In genomic region chr2:62198237-62198633, GRCh38 we compare ENCODE assay signal across 9 cellular contexts. TPM values are rescaled to one million over a fixed set of nuclear protein-coding genes. Genes with fewer than 3 reads are reported as not detected.
DNase-seq lines count a peak whose midpoint lies in the region; ATAC-seq and TF ChIP-seq lines count a peak whose summit lies in the region.
"Had no signal": no experiment of that assay in that cellular context is flagged by ENCODE, and none has a peak within 500 bp of the region (broad histone marks: within the 10 kb centered on the region; RNA-seq: fewer than 3 reads in every experiment).

No MANE protein-coding gene starts in this region.

- H3K27ac ChIP-seq in neural progenitor cell, result peak overlapping the region; percentile 66

- H3K27ac Mint-ChIP-seq in Caco-2 (ENCODE audit: unreplicated experiment) (peak overlapping the region; percentile 9), neural progenitor cell (no peak overlapping the region)

- H3K36me3 Mint-ChIP-seq in Caco-2 (ENCODE audit: insufficient read depth, unreplicated experiment) (peaks cover 21% of the 10 kb centered on the region), neural progenitor cell (no peaks in the 10 kb centered on the region)

- H3K4me2 ChIP-seq in neural progenitor cell, result peak overlapping the region; percentile 80

- peaks cover 72% of the 10 kb centered on the region for H3K79me2 ChIP-seq in neural progenitor cell (ENCODE audit: low read depth)

- TF ChIP-seq CTCF in Caco-2 (IDR thresholded peaks at IDR 0.05; ENCODE audit: insufficient read depth in 1 of 2, low read depth in 1 of 2, low read length in 1 of 2, severe bottlenecking in 1 of 2, unreplicated experiment in 1 of 2) (no peak), choroid plexus epithelial cell (conservative IDR thresholded peaks at IDR 0.05; ENCODE audit: low read depth, low read length) (no peak), neural progenitor cell (IDR thresholded peaks at IDR 0.05) (no peak)

- no peaks in the 10 kb centered on the region for H3K36me3 ChIP-seq in Caco-2 (ENCODE audit: control insufficient read depth, insufficient read depth, low read length)
- H3K36me3 ChIP-seq in neural progenitor cell, result no peaks in the 10 kb centered on the region

- CTCF ChIA-PET in Caco-2 (lab: Charles Lee), result interaction anchor here (0.6 kb wide), 1 partner anchor 367 kb away, joined by 4 read pairs; no protein-coding TSS in a partner anchor

- H3K4me3 Mint-ChIP-seq in Caco-2 (ENCODE audit: unreplicated experiment), result peak overlapping the region; percentile 79
- peak overlapping the region; percentile 92 for H3K4me3 Mint-ChIP-seq in neural progenitor cell

- intact Hi-C loops in Caco-2 (cut with micrococcal nuclease; ENCODE audit: unreplicated experiment), result loop anchor here (5.0 to 10.0 kb wide), 2 partner anchors 203 to 281 kb away; no protein-coding TSS in a partner anchor

- peaks cover 41% of the 10 kb centered on the region for H3F3A ChIP-seq in neural progenitor cell (ENCODE audit: low read depth)

- H3K27me3 Mint-ChIP-seq in Caco-2 (ENCODE audit: insufficient read depth, unreplicated experiment) (no peaks in the 10 kb centered on the region), neural progenitor cell (ENCODE audit: insufficient read depth, low read depth) (peaks cover 3% of the 10 kb centered on the region)

- DNase-seq in Caco-2, result no peak
- DNase-seq in MV-4-11 (lab: John Stamatoyannopoulos, UW), result peak; percentile 60
- no peak for DNase-seq in choroid plexus epithelial cell (ENCODE audit: low read depth)
- no peak for DNase-seq in neural progenitor cell (ENCODE audit: low spot score)
- no peak for DNase-seq in kidney glomerular epithelial cell (lab: John Stamatoyannopoulos, UW)
- no peak for DNase-seq in iPS-NIHi7 (ENCODE audit: extremely low spot score)
- DNase-seq: T1000 had no signal

- H3K9me3 Mint-ChIP-seq in Caco-2 (ENCODE audit: unreplicated experiment), result no peaks in the 10 kb centered on the region
- H3K9me3 Mint-ChIP-seq in neural progenitor cell, result no peaks in the 10 kb centered on the region

- peaks cover 25% of the 10 kb centered on the region for H3K4me1 Mint-ChIP-seq in Caco-2 (ENCODE audit: low read depth, unreplicated experiment)
- peaks cover 24% of the 10 kb centered on the region for H3K4me1 Mint-ChIP-seq in neural progenitor cell

- H3K4me1 ChIP-seq in Caco-2, result peaks cover 24% of the 10 kb centered on the region
- peaks cover 50% of the 10 kb centered on the region for H3K4me1 ChIP-seq in neural progenitor cell

- BruUV-seq in Caco-2 (replicated peaks; lab: Mats Ljungman, UMichigan), result TSS peak; percentile 23

- POLR2A ChIA-PET in Caco-2 (lab: Charles Lee), result interaction anchor here (0.6 to 1.7 kb wide), 2 partner anchors 174 to 213 kb away, joined by 3 to 5 read pairs; no protein-coding TSS in a partner anchor

- no peak overlapping the region for H2AFZ ChIP-seq in neural progenitor cell (replicated peaks)

- no peak overlapping the region for H3K9ac ChIP-seq in neural progenitor cell

- H3K27me3 ChIP-seq in Caco-2 (replicated peaks; ENCODE audit: control insufficient read depth, insufficient read depth, low read length) (no peaks in the 10 kb centered on the region), neural progenitor cell (no peaks in the 10 kb centered on the region)

- H3K4me3 ChIP-seq in Caco-2 (ENCODE audit: low read depth, low read length), result peak overlapping the region; percentile 95
- peak overlapping the region; percentile 89 for H3K4me3 ChIP-seq in choroid plexus epithelial cell (ENCODE audit: low read depth, low read length)
- H3K4me3 ChIP-seq in neural progenitor cell, result peak overlapping the region; percentile 98

- no peaks in the 10 kb centered on the region for H3K9me3 ChIP-seq in Caco-2
- H3K9me3 ChIP-seq in neural progenitor cell (ENCODE audit: low read depth), result no peaks in the 10 kb centered on the region

- ATAC-seq in HG03342 (IDR thresholded peaks at IDR 0.05; ENCODE audit: unreplicated experiment) (no peak), HG03457 (IDR thresholded peaks at IDR 0.05; ENCODE audit: unreplicated experiment) (no peak)

- peaks cover 69% of the 10 kb centered on the region for H4K20me1 ChIP-seq in neural progenitor cell (ENCODE audit: low read depth)

RNA-seq across cellular contexts. Expression of gene B3GNT2, which starts 2.3 kb away (rescaled TPM):
- total RNA-seq in Caco-2 (2022) (47.4 and 50.5 TPM in 2 replicates), neural progenitor cell (ENCODE audit: low replicate concordance) (51.9 and 73.2 TPM in 2 replicates)
